Comparison of ENCODE assay signal across 9 cellular contexts in genomic region chr11:64804346-64805210, GRCh38. TPM values are rescaled to one million over a fixed set of nuclear protein-coding genes. Genes with fewer than 3 reads are reported as not detected.
A peak's percentile ranks its signal among the peaks of the same experiment; 100 is the strongest.
DNase-seq lines count a peak whose midpoint lies in the region; ATAC-seq and TF ChIP-seq lines count a peak whose summit lies in the region.
"Had no signal": no experiment of that assay in that cellular context is flagged by ENCODE, and none has a peak within 500 bp of the region (broad histone marks: within the 10 kb centered on the region; RNA-seq: fewer than 3 reads in every experiment).

No MANE protein-coding gene starts in this region.

- DNase-seq in activated CD4-positive, alpha-beta T cell treated with anti-CD3 and anti-CD28 coated beads, Interleukin-2, amount 10 ng/mL, durations not matched to agents 7 days and 5 days = no peak
- no peak for DNase-seq in activated CD4-positive, alpha-beta T cell treated with anti-CD3 and anti-CD28 coated beads, Interleukin-2, amount 50 U/mL, for 4 hours
- DNase-seq in T-helper 17 cell (no peak), right atrium auricular region (ENCODE audit: low spot score) (no peak), SJCRH30 (no peak)

- H3K9me3 Mint-ChIP-seq in activated CD4-positive, alpha-beta T cell treated with anti-CD3 and anti-CD28 coated beads, Interleukin-2, amount 10 ng/mL, durations not matched to agents 7 days and 5 days = no peaks in the 10 kb centered on the region

- H3K36me3 ChIP-seq in right atrium auricular region (peaks cover 13% of the 10 kb centered on the region), subcutaneous abdominal adipose tissue (ENCODE audit: control insufficient read depth in 5 of 5, insufficient read depth in 5 of 5, low read length in 5 of 5) (peaks cover 0 to 38% (median 25%) of the 10 kb centered on the region in 5 donors), SJCRH30 (0 out of 2 replicates have a peak, but pooled peaks cover 2% of the 10 kb centered on the region)
- H3K36me3 ChIP-seq: colonic mucosa had no signal

- H3K4me3 Mint-ChIP-seq in activated CD4-positive, alpha-beta T cell treated with anti-CD3 and anti-CD28 coated beads, Interleukin-2, amount 10 ng/mL, durations not matched to agents 7 days and 5 days = peak overlapping the region; percentile 80
- H3K4me3 Mint-ChIP-seq in T-helper 17 cell = peak overlapping the region; percentile 89

- CTCF ChIA-PET in activated CD4-positive, alpha-beta T cell treated with anti-CD3 and anti-CD28 coated beads, Interleukin-2, amount 10 ng/mL, durations not matched to agents 7 days and 5 days (lab: Charles Lee) = interaction anchor here (0.6 to 2.2 kb wide), 2 partner anchors 40 to 220 kb away, joined by 3 to 7 read pairs; partner anchors contain the start of gene CDC42BPG

- peak overlapping the region; percentile 86 to 92 for H3K27ac ChIP-seq in right atrium auricular region
- peak overlapping the region; percentile 81 for H3K27ac ChIP-seq in subcutaneous abdominal adipose tissue (ENCODE audit: low read depth, low read length)
- H3K27ac ChIP-seq in SJCRH30 = no peak overlapping the region

- H3K9me3 ChIP-seq in T-helper 17 cell (ENCODE audit: control insufficient read depth, low read length, poor library complexity, severe bottlenecking) (no peaks in the 10 kb centered on the region), right atrium auricular region (no peaks in the 10 kb centered on the region), subcutaneous abdominal adipose tissue (ENCODE audit: control insufficient read depth in 5 of 5, low read length in 5 of 5) (no peaks in the 10 kb centered on the region), SJCRH30 (replicated peaks) (no peaks in the 10 kb centered on the region)
- H3K9me3 ChIP-seq: colonic mucosa had no signal

- peaks cover 0 to 33% of the 10 kb centered on the region in 2 donors for H3K4me1 ChIP-seq in right atrium auricular region
- peaks cover 4 to 39% (median 35%) of the 10 kb centered on the region in 5 donors for H3K4me1 ChIP-seq in subcutaneous abdominal adipose tissue (ENCODE audit: control insufficient read depth in 5 of 5, insufficient read depth in 5 of 5, low read length in 5 of 5)
- peaks cover 8% of the 10 kb centered on the region; the same call in 1 of the 2 replicates for H3K4me1 ChIP-seq in SJCRH30

- peak overlapping the region; percentile 87 for H3K27ac Mint-ChIP-seq in activated CD4-positive, alpha-beta T cell treated with anti-CD3 and anti-CD28 coated beads, Interleukin-2, amount 10 ng/mL, durations not matched to agents 7 days and 5 days
- H3K27ac Mint-ChIP-seq in T-helper 17 cell = peak overlapping the region; percentile 95

- H3K4me1 Mint-ChIP-seq in activated CD4-positive, alpha-beta T cell treated with anti-CD3 and anti-CD28 coated beads, Interleukin-2, amount 10 ng/mL, durations not matched to agents 7 days and 5 days = peaks cover 39% of the 10 kb centered on the region
- H3K4me1 Mint-ChIP-seq in T-helper 17 cell = peaks cover 24% of the 10 kb centered on the region

- H3K36me3 Mint-ChIP-seq in activated CD4-positive, alpha-beta T cell treated with anti-CD3 and anti-CD28 coated beads, Interleukin-2, amount 10 ng/mL, durations not matched to agents 7 days and 5 days (ENCODE audit: low read depth) = peaks cover 40% of the 10 kb centered on the region
- peaks cover 5% of the 10 kb centered on the region for H3K36me3 Mint-ChIP-seq in T-helper 17 cell (ENCODE audit: low read depth)

- H3K9ac ChIP-seq in subcutaneous abdominal adipose tissue (ENCODE audit: low read length in 5 of 5) = peak overlapping the region in 1 of 5 donors; percentile 76

- no peak for TF ChIP-seq CTCF in right atrium auricular region (IDR thresholded peaks at IDR 0.05)

- POLR2A ChIA-PET in activated CD4-positive, alpha-beta T cell treated with anti-CD3 and anti-CD28 coated beads, Interleukin-2, amount 10 ng/mL, durations not matched to agents 7 days and 5 days (lab: Charles Lee) = no interaction called here

- H3K4me3 ChIP-seq in right atrium auricular region = no peak overlapping the region
- H3K4me3 ChIP-seq in subcutaneous abdominal adipose tissue (ENCODE audit: low read depth in 1 of 5, low read length in 5 of 5) = peak overlapping the region in 3 of 5 donors; percentile 71 to 73 (median 73)
- H3K4me3 ChIP-seq in SJCRH30 = no peak overlapping the region

- H3K27me3 ChIP-seq in right atrium auricular region = no peaks in the 10 kb centered on the region
- no peaks in the 10 kb centered on the region for H3K27me3 ChIP-seq in subcutaneous abdominal adipose tissue (ENCODE audit: control insufficient read depth in 5 of 5, insufficient read depth in 4 of 5, low read length in 5 of 5)
- H3K27me3 ChIP-seq in SJCRH30 = no peaks in the 10 kb centered on the region
- H3K27me3 ChIP-seq: colonic mucosa had no signal

- H3K27me3 Mint-ChIP-seq in activated CD4-positive, alpha-beta T cell treated with anti-CD3 and anti-CD28 coated beads, Interleukin-2, amount 10 ng/mL, durations not matched to agents 7 days and 5 days = no peaks in the 10 kb centered on the region
- H3K27me3 Mint-ChIP-seq in T-helper 17 cell = no peaks in the 10 kb centered on the region

- ATAC-seq in T-helper 17 cell (no peak), GM19351 (IDR thresholded peaks at IDR 0.05; ENCODE audit: unreplicated experiment) (no peak), HG03025 (IDR thresholded peaks at IDR 0.05; ENCODE audit: low FRiP score, unreplicated experiment) (no peak)

RNA-seq across cellular contexts. Expression of gene MAP4K2, which starts 1.6 kb away (rescaled TPM):
- total RNA-seq in activated CD4-positive, alpha-beta T cell treated with anti-CD3 and anti-CD28 coated beads, Interleukin-2, amount 10 ng/mL, durations not matched to agents 7 days and 5 days = 10 to 100 TPM; 86.6 to 91.2 TPM
- total RNA-seq in T-helper 17 cell (10 to 100 TPM; 97.8 to 99.2 TPM), right atrium auricular region (10 to 100 TPM; 19.4 to 20.4 TPM)
- 8.9 and 9.6 TPM in 2 replicates for total RNA-seq in SJCRH30 (2014; rRNA removed; shearing (Covaris generic))

RNA-seq across cellular contexts. Expression of gene MEN1, which starts 5.8 kb away (rescaled TPM):
- 10 to 100 TPM; 35.1 to 38.7 TPM for total RNA-seq in activated CD4-positive, alpha-beta T cell treated with anti-CD3 and anti-CD28 coated beads, Interleukin-2, amount 10 ng/mL, durations not matched to agents 7 days and 5 days
- total RNA-seq in T-helper 17 cell = 10 to 100 TPM; 25.8 to 27.0 TPM
- 1 to 10 TPM; 7.2 to 9.8 TPM for total RNA-seq in right atrium auricular region
- 25.9 and 26.3 TPM in 2 replicates for total RNA-seq in SJCRH30 (2014; rRNA removed; shearing (Covaris generic))

RNA-seq across cellular contexts. Expression of gene SF1, which starts 26.2 kb away (rescaled TPM):
- total RNA-seq in activated CD4-positive, alpha-beta T cell treated with anti-CD3 and anti-CD28 coated beads, Interleukin-2, amount 10 ng/mL, durations not matched to agents 7 days and 5 days = 100 to 1,000 TPM; 435 to 456 TPM
- total RNA-seq in T-helper 17 cell = 1,000 to 10,000 TPM; 1,476 to 1,622 TPM
- total RNA-seq in right atrium auricular region = 100 to 1,000 TPM; 196 to 213 TPM
- total RNA-seq in SJCRH30 (2014; rRNA removed; shearing (Covaris generic)) = 113 and 117 TPM in 2 replicates

RNA-seq across cellular contexts. Expression of gene CDC42BPG, which starts 39.9 kb away (rescaled TPM):
- 1 to 10 TPM in 1 of 2 experiments, under 1 TPM in 1; 0.42 to 1.3 TPM for total RNA-seq in activated CD4-positive, alpha-beta T cell treated with anti-CD3 and anti-CD28 coated beads, Interleukin-2, amount 10 ng/mL, durations not matched to agents 7 days and 5 days
- total RNA-seq in T-helper 17 cell (1 to 10 TPM; 4.0 to 7.7 TPM), right atrium auricular region (1 to 10 TPM in 1 of 2 donors, under 1 TPM in 1; 0.33 to 1.0 TPM)
- total RNA-seq in SJCRH30 (2014; rRNA removed; shearing (Covaris generic)) = 0.03 and 0.10 TPM in 2 replicates

RNA-seq across cellular contexts. Expression of gene PYGM, which starts 44.8 kb away (rescaled TPM):
- total RNA-seq in activated CD4-positive, alpha-beta T cell treated with anti-CD3 and anti-CD28 coated beads, Interleukin-2, amount 10 ng/mL, durations not matched to agents 7 days and 5 days = 1 to 10 TPM; 3.9 to 4.3 TPM
- total RNA-seq in T-helper 17 cell (10 to 100 TPM; 11.8 to 27.1 TPM), right atrium auricular region (10 to 100 TPM; 17.8 to 84.7 TPM)
- 7.0 and 8.0 TPM in 2 replicates for total RNA-seq in SJCRH30 (2014; rRNA removed; shearing (Covaris generic))

Comparison
In these comparisons a context has a peak if more than half of its experiments do, and no peak if none do; other contexts are left out.
1. H3K4me3 ChIP-seq: peak in subcutaneous abdominal adipose tissue (3 of 5); none in right atrium auricular region (0 of 2) and SJCRH30 (single experiment).